Comparison of ENCODE assay signal across 8 cellular contexts in genomic region chr4:61200991-61201526, GRCh38. TPM values are rescaled to one million over a fixed set of nuclear protein-coding genes. Genes with fewer than 3 reads are reported as not detected.
DNase-seq lines count a peak whose midpoint lies in the region; ATAC-seq, FAIRE-seq and TF ChIP-seq lines count a peak whose summit lies in the region.

No MANE protein-coding gene starts in this region.

- no peak for DNase-seq in A549 (ENCODE audit: low read depth in 1 of 2, low spot score in 1 of 2)
- peak; percentile 43 for DNase-seq in HuH-7.5 (ENCODE audit: low spot score)
- peak; percentile 25 for DNase-seq in cerebellum (ENCODE audit: low spot score)
- peak; percentile 31 to 61 for DNase-seq in left lung
- DNase-seq in thoracic aorta (ENCODE audit: low spot score) = no peak
- DNase-seq in A172 (ENCODE audit: low spot score) = no peak
- no peak for DNase-seq in NOMO-1 treated with dmso at 0.1 percent for 144 hours (lab: John Stamatoyannopoulos, UW; ENCODE audit: unreplicated experiment)

- POLR2A ChIA-PET in A549 (lab: Yijun Ruan, JAX) = no interaction called here

- TF ChIP-seq RAD21 in A549 (conservative IDR thresholded peaks at IDR 0.05 in 1 of 2, IDR thresholded peaks at IDR 0.05 in 1 of 2) = no peak

- FAIRE-seq in A549 (lab: Jason Lieb, UNC) = no peak

- peak overlapping the region; percentile 44 for H3K4me3 ChIP-seq in A549
- peak overlapping the region; percentile 36 to 47 for H3K4me3 ChIP-seq in left lung
- H3K4me3 ChIP-seq in thoracic aorta = peak overlapping the region; percentile 92

- H3K9me3 ChIP-seq in A549 = no peaks in the 10 kb centered on the region
- no peaks in the 10 kb centered on the region for H3K9me3 ChIP-seq in left lung
- no peaks in the 10 kb centered on the region for H3K9me3 ChIP-seq in thoracic aorta

- no peaks in the 10 kb centered on the region for H3K4me1 ChIP-seq in A549
- peaks cover 0 to 4% of the 10 kb centered on the region in 2 donors for H3K4me1 ChIP-seq in left lung
- H3K4me1 ChIP-seq in thoracic aorta (ENCODE audit: control insufficient read depth in 1 of 2, low read depth in 2 of 2) = peaks cover 7 to 15% of the 10 kb centered on the region in 2 donors

- ATAC-seq in A549 = peak in 1 of 2 experiments; percentile 61; a peak in 3 of 6 replicates
- ATAC-seq in left lung = peak; percentile 61
- no peak for ATAC-seq in thoracic aorta (ENCODE audit: insufficient number of reproducible peaks, low FRiP score, low read depth)
- ATAC-seq in HG02678 (IDR thresholded peaks at IDR 0.05; ENCODE audit: unreplicated experiment) = no peak

- peak overlapping the region; percentile 83 for H3K4me2 ChIP-seq in A549

- H3K27ac ChIP-seq in A549 = no peak overlapping the region
- H3K27ac ChIP-seq in left lung = peak overlapping the region in 1 of 2 donors; percentile 41
- H3K27ac ChIP-seq in thoracic aorta = peak overlapping the region; percentile 24 to 57

- peaks cover 43 to 55% of the 10 kb centered on the region in 2 donors for H3K27me3 ChIP-seq in left lung
- H3K27me3 ChIP-seq in thoracic aorta (replicated peaks; ENCODE audit: insufficient read depth) = no peaks in the 10 kb centered on the region

- 3% methylated on average over 17 of the region's 31 CpGs for WGBS in A549 (ENCODE audit: missing lambda C conversion rate)

- intact Hi-C loops in left lung (cut with DNase I) = no loop called here

- H3K36me3 ChIP-seq in left lung = no peaks in the 10 kb centered on the region
- no peaks in the 10 kb centered on the region for H3K36me3 ChIP-seq in thoracic aorta

- TF ChIP-seq POLR2A in A549 (IDR thresholded peaks at IDR 0.05; ENCODE audit: low read length) = no peak

- no peak for TF ChIP-seq EP300 in A549 (IDR thresholded peaks at IDR 0.05)

- TF ChIP-seq CTCF in A549 (IDR thresholded peaks at IDR 0.05) (no peak), left lung (IDR thresholded peaks at IDR 0.05) (no peak), thoracic aorta (IDR thresholded peaks at IDR 0.05) (no peak)

- CTCF ChIA-PET in A549 (lab: Yijun Ruan, JAX) = no interaction called here

TF ChIP-seq in A549, 52 proteins besides CTCF, POLR2A, EP300 and RAD21:
- TF ChIP-seq ESRRA (IDR thresholded peaks at IDR 0.05; ENCODE audit: borderline replicate concordance, low read length) = no peak
- TF ChIP-seq CHD2 (IDR thresholded peaks at IDR 0.05; ENCODE audit: low read length, partially characterized antibody) = no peak
- no peak for TF ChIP-seq SREBF2 (IDR thresholded peaks at IDR 0.05)

RNA-seq across cellular contexts. Expression of gene ADGRL3, which starts 0.9 kb away (rescaled TPM):
- 0.12 TPM in 2 replicates for polyA plus RNA-seq in A549 (2011; rRNA removed)
- polyA plus RNA-seq in A549 (2012; cell fraction: cytosol; rRNA removed) = under 0.01 and 0.01 TPM in 2 replicates
- not detected in 2 replicates for polyA plus RNA-seq in A549 (2012; cell fraction: nucleus; rRNA removed)
- 0.01 to 0.05 TPM (median 0.05 TPM) in 3 replicates for polyA plus RNA-seq in A549 (2017; fragmentation: RNase III; extraction: RNeasy Plus Mini Kit Qiagen cat#74134 plus additional on column Dnase treatment)
- polyA minus RNA-seq in A549 (2011; rRNA and poly(A)+ RNA removed) = 0.17 and 0.19 TPM in 2 replicates
- total RNA-seq in cerebellum = 257 TPM
- 1 to 10 TPM; 2.7 to 8.0 TPM for total RNA-seq in left lung
- total RNA-seq in thoracic aorta = 10 to 100 TPM; 17.5 to 18.1 TPM
- 1.0 and 5.4 TPM in 2 replicates for total RNA-seq in A172 (2014; rRNA removed; shearing (Covaris generic))

Comparison
In these comparisons a context has a peak if more than half of its experiments do, and no peak if none do; other contexts are left out.
1. DNase-seq: peak in HuH-7.5 (single experiment), cerebellum (single experiment) and left lung (2 of 2); none in A549 (0 of 2), thoracic aorta (single experiment), A172 (single experiment) and NOMO-1 treated with dmso at 0.1 percent for 144 hours (single experiment).
2. H3K27ac ChIP-seq: peak in thoracic aorta (2 of 2); none in A549 (0 of 2).
3. H3K4me3 ChIP-seq: peak in every context shown above with its lines; median percentile 92 in thoracic aorta; 44 in A549; 42 in left lung.
4. RNA of gene ADGRL3, which starts 0.9 kb away (total RNA-seq): 257 TPM in cerebellum (single experiment); 17.5 to 18.1 TPM in thoracic aorta, 2.7 to 8.0 TPM in left lung and 1.0 to 5.4 TPM in A172; every median in the first group is over 10 times any median in the second.